Comparison of ENCODE assay signal across 16 cellular contexts in the genomic region with DNA sequence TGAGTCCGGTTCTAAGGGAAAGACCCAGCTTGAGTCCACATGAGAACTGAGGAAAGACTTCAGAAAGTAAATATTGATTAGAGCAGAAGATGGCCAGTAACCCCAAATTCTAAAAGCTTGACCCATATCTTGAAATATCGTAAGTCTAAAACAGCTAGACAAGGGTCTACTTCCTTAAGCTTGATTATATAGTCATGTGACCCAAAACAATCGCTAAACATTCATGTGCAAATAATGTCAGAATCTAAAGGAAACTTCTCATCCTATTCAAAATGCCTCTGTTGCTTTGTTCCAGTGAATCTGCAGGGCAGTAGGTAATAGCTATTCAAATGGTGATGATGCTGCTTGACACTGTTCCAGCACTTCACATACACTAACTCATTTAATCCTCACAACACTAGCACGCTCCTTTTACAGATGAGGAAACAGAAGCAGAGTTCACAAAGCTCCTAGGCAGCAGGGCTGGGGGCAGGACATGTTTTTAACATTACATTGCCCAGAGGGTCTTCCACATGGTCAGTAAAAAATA. TPM values are rescaled to one million over a fixed set of nuclear protein-coding genes. Genes with fewer than 3 reads are reported as not detected.
DNase-seq lines count a peak whose midpoint lies in the region; ATAC-seq and TF ChIP-seq lines count a peak whose summit lies in the region.
"Had no signal": no experiment of that assay in that cellular context is flagged by ENCODE, and none has a peak within 500 bp of the region (broad histone marks: within the 10 kb centered on the region; RNA-seq: fewer than 3 reads in every experiment).

No MANE protein-coding gene starts in this region.

- peak overlapping the region; percentile 90 for H3K27ac Mint-ChIP-seq in activated CD8-positive, alpha-beta T cell treated with anti-CD3 and anti-CD28 coated beads for 36 hours
- H3K27ac Mint-ChIP-seq in osteocyte (ENCODE audit: unreplicated experiment), result no peak overlapping the region

- H3K9me3 ChIP-seq in cardiac muscle cell (ENCODE audit: low read depth) (no peaks in the 10 kb centered on the region), heart right ventricle (no peaks in the 10 kb centered on the region)
- H3K9me3 ChIP-seq: prostate gland had no signal

- peaks cover 16% of the 10 kb centered on the region for H3K36me3 Mint-ChIP-seq in activated CD8-positive, alpha-beta T cell treated with anti-CD3 and anti-CD28 coated beads for 36 hours (ENCODE audit: low read depth)
- peaks cover 15% of the 10 kb centered on the region for H3K36me3 Mint-ChIP-seq in osteocyte (ENCODE audit: unreplicated experiment)

- H3K27me3 ChIP-seq in cardiac muscle cell (no peaks in the 10 kb centered on the region), heart right ventricle (no peaks in the 10 kb centered on the region)

- no peak overlapping the region for H3K4me3 Mint-ChIP-seq in activated CD8-positive, alpha-beta T cell treated with anti-CD3 and anti-CD28 coated beads for 36 hours
- no peak overlapping the region for H3K4me3 Mint-ChIP-seq in osteocyte (ENCODE audit: unreplicated experiment)
- H3K4me3 Mint-ChIP-seq: stimulated activated naive CD8-positive, alpha-beta T cell treated with anti-CD3 and anti-CD28 coated beads, Interleukin-15, amount 100 ng/mL, for 72 hours had no signal

- no peak for DNase-seq in cardiac muscle cell (ENCODE audit: low read depth in 1 of 2, low spot score in 1 of 2)
- DNase-seq in heart right ventricle, result no peak
- no peak for DNase-seq in activated CD8-positive, alpha-beta T cell treated with anti-CD3 and anti-CD28 coated beads for 36 hours
- peak; percentile 16 for DNase-seq in iPS DF 4.7 (ENCODE audit: extremely low read depth, low spot score)
- DNase-seq in NK-92 (lab: John Stamatoyannopoulos, UW; ENCODE audit: unreplicated experiment), result no peak
- no peak for DNase-seq in osteocyte (ENCODE audit: extremely low spot score, unreplicated experiment)
- DNase-seq: anterior cingulate cortex; effector CD8-positive, alpha-beta T cell; GDM1; mammary epithelial cell; NCI-H2081 treated with DMSO at 0.1 percent for 48 hours; PC-3; stimulated activated naive CD8-positive, alpha-beta T cell treated with anti-CD3 and anti-CD28 coated beads, Interleukin-15, amount 100 ng/mL, for 72 hours had no signal

- H3K36me3 ChIP-seq in cardiac muscle cell (peaks cover 19% of the 10 kb centered on the region), heart right ventricle (peaks cover 0 to 25% (median 16%) of the 10 kb centered on the region in 9 donors)

- no peaks in the 10 kb centered on the region for H3K9me3 Mint-ChIP-seq in activated CD8-positive, alpha-beta T cell treated with anti-CD3 and anti-CD28 coated beads for 36 hours
- no peaks in the 10 kb centered on the region for H3K9me3 Mint-ChIP-seq in osteocyte (ENCODE audit: unreplicated experiment)
- H3K9me3 Mint-ChIP-seq: stimulated activated naive CD8-positive, alpha-beta T cell treated with anti-CD3 and anti-CD28 coated beads, Interleukin-15, amount 100 ng/mL, for 72 hours had no signal

- ATAC-seq in heart right ventricle (no peak), HG03442 (IDR thresholded peaks at IDR 0.05; ENCODE audit: unreplicated experiment) (no peak), GM21529 (IDR thresholded peaks at IDR 0.05; ENCODE audit: unreplicated experiment) (no peak)
- ATAC-seq in activated CD8-positive, alpha-beta T cell treated with anti-CD3 and anti-CD28 coated beads for 36 hours, result no peak
- ATAC-seq: PC-3 had no signal

- H3K27ac ChIP-seq in cardiac muscle cell (peak overlapping the region; percentile 52), heart right ventricle (no peak overlapping the region)
- H3K27ac ChIP-seq: prostate gland had no signal

- WGBS in heart right ventricle, 2 donors, result 88 to 89% methylated on average over 4 of the region's 4 CpGs

- H3K4me1 Mint-ChIP-seq in activated CD8-positive, alpha-beta T cell treated with anti-CD3 and anti-CD28 coated beads for 36 hours (ENCODE audit: low read depth), result peaks cover 46% of the 10 kb centered on the region
- H3K4me1 Mint-ChIP-seq in osteocyte (ENCODE audit: unreplicated experiment), result peaks cover 13% of the 10 kb centered on the region

- CTCF ChIA-PET in activated CD8-positive, alpha-beta T cell treated with anti-CD3 and anti-CD28 coated beads for 36 hours (lab: Charles Lee), result interaction anchor here (1.1 to 2.0 kb wide), 5 partner anchors 9 to 252 kb away, joined by 3 to 6 read pairs (median 3); no protein-coding TSS in a partner anchor

- POLR2A ChIA-PET in activated CD8-positive, alpha-beta T cell treated with anti-CD3 and anti-CD28 coated beads for 36 hours (lab: Charles Lee), result interaction anchor here (0.8 kb wide), 1 partner anchor 677 kb away, joined by 3 read pairs; no protein-coding TSS in a partner anchor

- H3K4me1 ChIP-seq in cardiac muscle cell (ENCODE audit: low read depth) (peaks cover 11% of the 10 kb centered on the region), heart right ventricle (peaks cover 2 to 53% (median 14%) of the 10 kb centered on the region in 9 donors)
- H3K4me1 ChIP-seq: prostate gland had no signal

- no peaks in the 10 kb centered on the region for H3K27me3 Mint-ChIP-seq in activated CD8-positive, alpha-beta T cell treated with anti-CD3 and anti-CD28 coated beads for 36 hours
- H3K27me3 Mint-ChIP-seq in osteocyte (ENCODE audit: unreplicated experiment), result no peaks in the 10 kb centered on the region
- H3K27me3 Mint-ChIP-seq: stimulated activated naive CD8-positive, alpha-beta T cell treated with anti-CD3 and anti-CD28 coated beads, Interleukin-15, amount 100 ng/mL, for 72 hours had no signal

- H3K4me3 ChIP-seq in cardiac muscle cell (no peak overlapping the region), heart right ventricle (no peak overlapping the region)
- H3K4me3 ChIP-seq: prostate gland had no signal

- intact Hi-C loops in heart right ventricle (cut with DNase I), result loop anchor here in 2 of 10 donors (5.0 kb wide), 2 partner anchors 34 to 266 kb away; a partner anchor contains a TSS
- intact Hi-C loops in activated CD8-positive, alpha-beta T cell treated with anti-CD3 and anti-CD28 coated beads for 36 hours (cut with micrococcal nuclease), result no loop called here

- TF ChIP-seq CTCF in cardiac muscle cell (IDR thresholded peaks at IDR 0.05; ENCODE audit: low read depth, low read length) (no peak), heart right ventricle (IDR thresholded peaks at IDR 0.05) (no peak), osteocyte (IDR thresholded peaks at IDR 0.05) (no peak)
- TF ChIP-seq CTCF in activated CD8-positive, alpha-beta T cell treated with anti-CD3 and anti-CD28 coated beads for 36 hours (IDR thresholded peaks at IDR 0.05), result no peak

RNA-seq across cellular contexts. Expression of a gene that starts 52.6 kb away (rescaled TPM):
- total RNA-seq in cardiac muscle cell (46.4 and 48.8 TPM in 2 replicates), heart right ventricle (10 to 100 TPM; 11.6 to 18.8 (median 15.3) TPM), osteocyte (40.5 and 41.1 TPM in 2 replicates)
- polyA plus RNA-seq in cardiac muscle cell (5.7 and 6.4 TPM in 2 replicates), heart right ventricle (1 to 10 TPM; 4.2 to 5.3 TPM)
- 10 to 100 TPM; 58.7 to 58.9 TPM for total RNA-seq in activated CD8-positive, alpha-beta T cell treated with anti-CD3 and anti-CD28 coated beads for 36 hours
